23 cellular contexts compared by ENCODE assay signal in genomic region chr19:34348899-34349487, GRCh38. TPM values are rescaled to one million over a fixed set of nuclear protein-coding genes. Genes with fewer than 3 reads are reported as not detected.
DNase-seq lines count a peak whose midpoint lies in the region; ATAC-seq and TF ChIP-seq lines count a peak whose summit lies in the region.
"Had no signal": no experiment of that assay in that cellular context is flagged by ENCODE, and none has a peak within 500 bp of the region (broad histone marks: within the 10 kb centered on the region; RNA-seq: fewer than 3 reads in every experiment).

No MANE protein-coding gene starts in this region.

- no peaks in the 10 kb centered on the region for H3K9me3 Mint-ChIP-seq in activated T-cell treated with anti-CD3 and anti-CD28 coated beads, Interleukin-2, amount 50 U/mL, for 24 hours
- H3K9me3 Mint-ChIP-seq in activated T-helper 17 cell treated with anti-CD3 and anti-CD28 coated beads, Interleukin-2, amount 50 U/mL, for 72 hours, result no peaks in the 10 kb centered on the region
- H3K9me3 Mint-ChIP-seq in naive thymus-derived CD4-positive, alpha-beta T cell, result no peaks in the 10 kb centered on the region
- no peaks in the 10 kb centered on the region for H3K9me3 Mint-ChIP-seq in endothelial cell (ENCODE audit: unreplicated experiment)
- H3K9me3 Mint-ChIP-seq: nephron had no signal

- H3K9ac ChIP-seq in DND-41 (ENCODE audit: low read depth, low read length), result peak overlapping the region; percentile 43; the same call in 1 of the 2 replicates
- H3K9ac ChIP-seq: BLaER1 had no signal

- ATAC-seq in DND-41 (ENCODE audit: insufficient read depth, low read depth) (no peak), GM18870 (IDR thresholded peaks at IDR 0.05; ENCODE audit: unreplicated experiment) (no peak)
- ATAC-seq in activated T-helper 17 cell treated with anti-CD3 and anti-CD28 coated beads, Interleukin-2, amount 50 U/mL, for 72 hours (replicated peaks), result no peak
- no peak for ATAC-seq in naive thymus-derived CD4-positive, alpha-beta T cell
- ATAC-seq: body of pancreas, foreskin keratinocyte, left colon, Panc1 had no signal

- TF ChIP-seq CTCF in DND-41 (IDR thresholded peaks at IDR 0.05; ENCODE audit: borderline replicate concordance, extremely low read depth, low read length, poor library complexity, severe bottlenecking) (no peak), endothelial cell (IDR thresholded peaks at IDR 0.05; ENCODE audit: unreplicated experiment) (no peak)

- no peaks in the 10 kb centered on the region for H3K27me3 Mint-ChIP-seq in activated T-cell treated with anti-CD3 and anti-CD28 coated beads, Interleukin-2, amount 50 U/mL, for 24 hours
- H3K27me3 Mint-ChIP-seq in activated T-helper 17 cell treated with anti-CD3 and anti-CD28 coated beads, Interleukin-2, amount 50 U/mL, for 72 hours, result no peaks in the 10 kb centered on the region
- H3K27me3 Mint-ChIP-seq in naive thymus-derived CD4-positive, alpha-beta T cell, result no peaks in the 10 kb centered on the region
- no peaks in the 10 kb centered on the region for H3K27me3 Mint-ChIP-seq in endothelial cell (ENCODE audit: unreplicated experiment)

- peaks cover 14% of the 10 kb centered on the region; the same call in 1 of the 2 replicates for H3K36me3 ChIP-seq in DND-41 (ENCODE audit: insufficient read depth, low read length)
- H3K36me3 ChIP-seq in naive thymus-derived CD4-positive, alpha-beta T cell (ENCODE audit: control insufficient read depth in 2 of 3, insufficient read depth in 3 of 3, low read length in 3 of 3), result peaks cover 0 to 43% (median 0%) of the 10 kb centered on the region in 3 experiments
- H3K36me3 ChIP-seq: SJCRH30 had no signal

- H3K4me1 ChIP-seq in DND-41 (ENCODE audit: insufficient read depth, low read length), result peaks cover 26% of the 10 kb centered on the region
- peaks cover 18 to 25% of the 10 kb centered on the region in 2 donors for H3K4me1 ChIP-seq in naive thymus-derived CD4-positive, alpha-beta T cell (ENCODE audit: control insufficient read depth in 2 of 2, insufficient read depth in 2 of 2, low read length in 2 of 2)
- H3K4me1 ChIP-seq: body of pancreas, foreskin keratinocyte, HAP-1, SJCRH30 had no signal

- intact Hi-C loops in naive thymus-derived CD4-positive, alpha-beta T cell (cut with micrococcal nuclease), result loop anchor here in 1 of 2 donors (5.0 to 10.0 kb wide), 2 partner anchors 217 to 304 kb away; no protein-coding TSS in a partner anchor

- no peak overlapping the region for H2AFZ ChIP-seq in DND-41 (ENCODE audit: low read depth, low read length)

- no peaks in the 10 kb centered on the region for H3K27me3 ChIP-seq in DND-41 (ENCODE audit: insufficient read depth, low read length, poor library complexity)
- H3K27me3 ChIP-seq in naive thymus-derived CD4-positive, alpha-beta T cell (ENCODE audit: control insufficient read depth in 2 of 2, insufficient read depth in 2 of 2, low read length in 2 of 2), result no peaks in the 10 kb centered on the region
- H3K27me3 ChIP-seq: BLaER1, body of pancreas, foreskin keratinocyte, SJCRH30 had no signal

- peak overlapping the region; percentile 91 for H3K27ac Mint-ChIP-seq in activated T-cell treated with anti-CD3 and anti-CD28 coated beads, Interleukin-2, amount 50 U/mL, for 24 hours
- peak overlapping the region; percentile 90 for H3K27ac Mint-ChIP-seq in activated T-helper 17 cell treated with anti-CD3 and anti-CD28 coated beads, Interleukin-2, amount 50 U/mL, for 72 hours
- peak overlapping the region; percentile 86 to 96 (median 89) for H3K27ac Mint-ChIP-seq in naive thymus-derived CD4-positive, alpha-beta T cell
- no peak overlapping the region for H3K27ac Mint-ChIP-seq in endothelial cell (ENCODE audit: unreplicated experiment)

- no peaks in the 10 kb centered on the region for H4K20me1 ChIP-seq in DND-41 (ENCODE audit: insufficient read depth, low read length)
- H4K20me1 ChIP-seq: BLaER1 had no signal

- peak overlapping the region; percentile 88 for H3K27ac ChIP-seq in DND-41 (ENCODE audit: low read length)
- no peak overlapping the region for H3K27ac ChIP-seq in naive thymus-derived CD4-positive, alpha-beta T cell (ENCODE audit: low read depth, low read length)
- H3K27ac ChIP-seq: body of pancreas, foreskin keratinocyte, SJCRH30 had no signal

- H3K36me3 Mint-ChIP-seq in activated T-cell treated with anti-CD3 and anti-CD28 coated beads, Interleukin-2, amount 50 U/mL, for 24 hours (ENCODE audit: low read depth), result peaks cover 35% of the 10 kb centered on the region
- H3K36me3 Mint-ChIP-seq in activated T-helper 17 cell treated with anti-CD3 and anti-CD28 coated beads, Interleukin-2, amount 50 U/mL, for 72 hours (ENCODE audit: low read depth), result peaks cover 51% of the 10 kb centered on the region
- peaks cover 0 to 20% (median 12%) of the 10 kb centered on the region in 5 donors for H3K36me3 Mint-ChIP-seq in naive thymus-derived CD4-positive, alpha-beta T cell
- peaks cover 33% of the 10 kb centered on the region for H3K36me3 Mint-ChIP-seq in endothelial cell (ENCODE audit: low read depth, unreplicated experiment)

- H3K4me1 Mint-ChIP-seq in activated T-cell treated with anti-CD3 and anti-CD28 coated beads, Interleukin-2, amount 50 U/mL, for 24 hours (ENCODE audit: low read depth), result peaks cover 25% of the 10 kb centered on the region
- peaks cover 18% of the 10 kb centered on the region for H3K4me1 Mint-ChIP-seq in activated T-helper 17 cell treated with anti-CD3 and anti-CD28 coated beads, Interleukin-2, amount 50 U/mL, for 72 hours
- peaks cover 18 to 42% (median 33%) of the 10 kb centered on the region in 7 donors for H3K4me1 Mint-ChIP-seq in naive thymus-derived CD4-positive, alpha-beta T cell
- H3K4me1 Mint-ChIP-seq in endothelial cell (ENCODE audit: unreplicated experiment), result no peaks in the 10 kb centered on the region

- H3K79me2 ChIP-seq in DND-41 (ENCODE audit: insufficient read depth, low read length), result no peaks in the 10 kb centered on the region

- no peak overlapping the region for H3K4me3 Mint-ChIP-seq in activated T-cell treated with anti-CD3 and anti-CD28 coated beads, Interleukin-2, amount 50 U/mL, for 24 hours
- peak overlapping the region; percentile 71 for H3K4me3 Mint-ChIP-seq in activated T-helper 17 cell treated with anti-CD3 and anti-CD28 coated beads, Interleukin-2, amount 50 U/mL, for 72 hours
- H3K4me3 Mint-ChIP-seq in naive thymus-derived CD4-positive, alpha-beta T cell, result peak overlapping the region in 3 of 10 donors; percentile 48 to 67 (median 66)
- no peak overlapping the region for H3K4me3 Mint-ChIP-seq in endothelial cell (ENCODE audit: unreplicated experiment)
- H3K4me3 Mint-ChIP-seq: nephron had no signal

- no peak for DNase-seq in activated T-cell treated with anti-CD3 and anti-CD28 coated beads, Interleukin-2, amount 50 U/mL, for 24 hours
- no peak for DNase-seq in activated T-cell treated with anti-CD3 and anti-CD28 coated beads for 4 hours
- no peak for DNase-seq in DND-41
- DNase-seq in naive thymus-derived CD4-positive, alpha-beta T cell, result no peak
- DNase-seq in DMS153 treated with DMSO at 0.1 percent for 48 hours (lab: John Stamatoyannopoulos, UW; ENCODE audit: unreplicated experiment), result no peak
- no peak for DNase-seq in endothelial cell (ENCODE audit: low spot score)
- DNase-seq: body of pancreas; effector CD8-positive, alpha-beta T cell; foreskin keratinocyte; Kasumi-1; left colon; MV-4-11; NCI-H1694; NCI-H524 treated with DMSO at 0.1 percent for 48 hours; SJCRH30; stimulated activated CD4-positive, alpha-beta T cell treated with anti-CD3 and anti-CD28 coated beads, Interleukin-2, amount 100 ng/mL, for 24 hours had no signal

- no peaks in the 10 kb centered on the region for H3K9me3 ChIP-seq in DND-41 (ENCODE audit: insufficient read depth, low read length, severe bottlenecking)
- H3K9me3 ChIP-seq in naive thymus-derived CD4-positive, alpha-beta T cell (ENCODE audit: control insufficient read depth in 2 of 3, low read length in 3 of 3), result no peaks in the 10 kb centered on the region
- H3K9me3 ChIP-seq: body of pancreas, HAP-1, SJCRH30 had no signal

- no peak overlapping the region for H3K4me3 ChIP-seq in DND-41 (ENCODE audit: low read depth in 1 of 2, low read length in 2 of 2)
- H3K4me3 ChIP-seq in naive thymus-derived CD4-positive, alpha-beta T cell (ENCODE audit: low read length), result no peak overlapping the region
- H3K4me3 ChIP-seq: BLaER1, body of pancreas, HAP-1, SJCRH30, smooth muscle cell had no signal

- POLR2A ChIA-PET in naive thymus-derived CD4-positive, alpha-beta T cell (lab: Charles Lee), result interaction anchor here (1.0 to 2.5 kb wide), 7 partner anchors 10 to 177 kb away, joined by 3 to 8 read pairs (median 4); partner anchors contain the start of genes LSM14A and UBA2

- no peak overlapping the region for H3K4me2 ChIP-seq in DND-41 (ENCODE audit: insufficient read depth, low read length)
- H3K4me2 ChIP-seq: smooth muscle cell had no signal

- CTCF ChIA-PET in naive thymus-derived CD4-positive, alpha-beta T cell (lab: Charles Lee), result interaction anchor here (1.0 to 2.2 kb wide), 3 partner anchors 10 to 79 kb away, joined by 3 to 6 read pairs (median 3); no protein-coding TSS in a partner anchor

RNA-seq across cellular contexts. Expression of gene GPI, which starts 16.0 kb away (rescaled TPM):
- 1,000 to 10,000 TPM in 1 of 2 donors, 100 to 1,000 TPM in 1; 862 to 1,104 TPM for total RNA-seq in activated T-helper 17 cell treated with anti-CD3 and anti-CD28 coated beads, Interleukin-2, amount 50 U/mL, for 72 hours
- total RNA-seq in naive thymus-derived CD4-positive, alpha-beta T cell, result 100 to 1,000 TPM in 3 of 5 experiments, 10 to 100 TPM in 2; 96.5 to 750 (median 104) TPM
- 100 to 1,000 TPM; 123 to 170 TPM for polyA plus RNA-seq in naive thymus-derived CD4-positive, alpha-beta T cell
- total RNA-seq in endothelial cell (ENCODE audit: unreplicated experiment), result 133 TPM

RNA-seq across cellular contexts. Expression of gene PDCD2L, which starts 55.2 kb away (rescaled TPM):
- 10 to 100 TPM; 11.9 to 30.4 TPM for total RNA-seq in activated T-helper 17 cell treated with anti-CD3 and anti-CD28 coated beads, Interleukin-2, amount 50 U/mL, for 72 hours
- 10 to 100 TPM in 3 of 5 experiments, 1 to 10 TPM in 2; 4.9 to 14.5 (median 12.1) TPM for total RNA-seq in naive thymus-derived CD4-positive, alpha-beta T cell
- polyA plus RNA-seq in naive thymus-derived CD4-positive, alpha-beta T cell, result 10 to 100 TPM; 18.9 to 23.3 TPM
- 10.3 TPM for total RNA-seq in endothelial cell (ENCODE audit: unreplicated experiment)
